In the genomic region with DNA sequence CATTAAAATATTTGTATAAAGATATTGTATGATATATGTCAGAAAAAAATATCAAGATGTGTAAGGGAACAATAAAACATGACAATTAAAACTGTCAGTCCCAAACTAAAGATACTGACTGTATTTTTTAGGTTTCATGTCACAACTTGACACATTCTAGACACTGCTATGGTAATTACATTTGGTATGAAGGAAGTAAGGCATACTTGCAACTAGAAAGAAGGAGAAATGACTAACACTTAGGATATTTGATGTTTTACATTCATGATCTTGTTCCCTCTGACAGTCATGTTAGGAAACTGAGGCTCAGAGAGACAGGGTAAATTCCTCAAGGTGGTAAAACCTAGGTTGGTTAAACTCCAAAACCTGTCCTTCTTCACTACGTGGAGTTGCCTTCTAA, we compare ENCODE assay signal across 14 cellular contexts.
"Had no signal": no experiment of that assay in that cellular context is flagged by ENCODE, and none has a peak within 500 bp of the region (broad histone marks: within the 10 kb centered on the region; RNA-seq: fewer than 3 reads in every experiment).

No MANE protein-coding gene starts in this region.

- H3K27me3 ChIP-seq: colonic mucosa, suprapubic skin had no signal

- ATAC-seq: activated naive CD8-positive, alpha-beta T cell treated with anti-CD3 and anti-CD28 coated beads, Interleukin-2, amount 50 U/mL, for 24 hours; activated T-helper 17 cell treated with anti-CD3 and anti-CD28 coated beads, Interleukin-2, amount 50 U/mL, for 72 hours had no signal

- H3K4me1 ChIP-seq: colonic mucosa, parathyroid adenoma had no signal

- H3K4me3 ChIP-seq: colonic mucosa, suprapubic skin had no signal

- DNase-seq: activated CD4-positive, alpha-beta T cell treated with anti-CD3 and anti-CD28 coated beads, Interleukin-2, amount 50 U/mL, for 48 hours; activated naive CD4-positive, alpha-beta T cell treated with anti-CD3 and anti-CD28 coated beads for 36 hours; activated naive CD8-positive, alpha-beta T cell treated with anti-CD3 and anti-CD28 coated beads, Interleukin-2, amount 50 U/mL, for 24 hours; colonic mucosa; foreskin melanocyte; naive B cell; small intestine; stimulated activated CD4-positive, alpha-beta T cell treated with anti-CD3 and anti-CD28 coated beads, Interleukin-4, amount 100 ng/mL, for 4 hours; stimulated activated CD8-positive, alpha-beta memory T cell treated with anti-CD3 and anti-CD28 coated beads, Interleukin-4, amount 100 ng/mL, for 48 hours; stimulated activated naive CD4-positive, alpha-beta T cell treated with Interleukin-2 at 50 U/mL for 16 hours; WERI-Rb-1 had no signal

- H3K27ac ChIP-seq: colonic mucosa, parathyroid adenoma, suprapubic skin, WERI-Rb-1 had no signal

- H3K9ac ChIP-seq: parathyroid adenoma had no signal

- H3K9me3 ChIP-seq: colonic mucosa, suprapubic skin had no signal

- H3K79me2 ChIP-seq: parathyroid adenoma had no signal

- H3K36me3 ChIP-seq: colonic mucosa, suprapubic skin, WERI-Rb-1 had no signal

- H2AFZ ChIP-seq: parathyroid adenoma had no signal
